ENCODE assay signal across 16 cellular contexts in the genomic region with DNA sequence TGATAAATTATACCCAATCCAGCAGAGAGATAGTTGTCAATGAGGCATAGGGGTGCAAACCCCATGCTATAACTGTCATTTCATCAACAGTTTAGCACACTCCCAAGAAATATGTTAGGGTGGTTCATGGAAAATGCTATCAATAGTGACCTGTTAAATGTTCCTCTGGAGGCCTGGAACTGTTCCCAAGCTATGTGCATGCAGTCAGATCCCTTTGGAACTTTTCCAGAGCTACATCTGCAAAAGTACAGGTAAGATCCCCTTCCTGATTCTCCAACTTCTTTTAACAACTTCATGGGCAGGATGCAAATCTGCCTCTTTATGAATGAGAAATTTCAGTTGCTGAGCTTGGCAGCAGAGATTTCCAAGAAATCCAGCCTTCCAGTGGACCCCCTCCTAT. TPM values are rescaled to one million over a fixed set of nuclear protein-coding genes. Genes with fewer than 3 reads are reported as not detected.
DNase-seq lines count a peak whose midpoint lies in the region; ATAC-seq and TF ChIP-seq lines count a peak whose summit lies in the region.
"Had no signal": no experiment of that assay in that cellular context is flagged by ENCODE, and none has a peak within 500 bp of the region (broad histone marks: within the 10 kb centered on the region; RNA-seq: fewer than 3 reads in every experiment).

No MANE protein-coding gene starts in this region.

- ATAC-seq in SK-N-SH treated with all-trans-retinoic acid at 6 μM for 48 hours (no peak), thoracic aorta (ENCODE audit: insufficient number of reproducible peaks, low FRiP score, low read depth) (no peak), GM21576 (IDR thresholded peaks at IDR 0.05; ENCODE audit: unreplicated experiment) (no peak), GM21367 (IDR thresholded peaks at IDR 0.05; ENCODE audit: unreplicated experiment) (no peak)
- ATAC-seq: T-helper 17 cell had no signal

- H3K27ac ChIP-seq in SK-N-SH (ENCODE audit: low read depth in 2 of 2, low read length in 1 of 2) (peak overlapping the region in 1 of 2 experiments; percentile 75; a peak in 2 of 4 replicates), ascending aorta (peak overlapping the region; percentile 47 to 65), thoracic aorta (peak overlapping the region; percentile 66 to 69)

- no peak for TF ChIP-seq EP300 in SK-N-SH (IDR thresholded peaks at IDR 0.05; ENCODE audit: borderline replicate concordance in 1 of 2, low read depth in 1 of 2, low read length in 1 of 2)

- no peaks in the 10 kb centered on the region for H4K20me1 ChIP-seq in SK-N-SH (ENCODE audit: insufficient read depth)

- H3K4me3 ChIP-seq in SK-N-SH (ENCODE audit: low read depth in 2 of 2, low read length in 1 of 2): no peak overlapping the region
- no peak overlapping the region for H3K4me3 ChIP-seq in ascending aorta
- H3K4me3 ChIP-seq in thoracic aorta: no peak overlapping the region

- no peaks in the 10 kb centered on the region for H3K9me3 ChIP-seq in SK-N-SH
- H3K9me3 ChIP-seq in ascending aorta: no peaks in the 10 kb centered on the region
- no peaks in the 10 kb centered on the region for H3K9me3 ChIP-seq in thoracic aorta

- H3K9ac ChIP-seq in SK-N-SH: no peak overlapping the region

- H2AFZ ChIP-seq in SK-N-SH (ENCODE audit: low read depth): no peak overlapping the region

- intact Hi-C loops in ascending aorta (cut with DNase I): loop anchor here (2.0 to 5.0 kb wide), 4 partner anchors 16 to 78 kb away; no protein-coding TSS in a partner anchor

- no peak for TF ChIP-seq CTCF in SK-N-SH (IDR thresholded peaks at IDR 0.05)
- TF ChIP-seq CTCF in ascending aorta (IDR thresholded peaks at IDR 0.05): no peak
- no peak for TF ChIP-seq CTCF in thoracic aorta (IDR thresholded peaks at IDR 0.05)

- H3K4me2 ChIP-seq in SK-N-SH: peak overlapping the region; percentile 38; the same call in 1 of the 2 replicates

- POLR2A ChIA-PET in SK-N-SH (lab: Yijun Ruan, JAX): no interaction called here

- no peak for TF ChIP-seq RAD21 in SK-N-SH (IDR thresholded peaks at IDR 0.05; ENCODE audit: low read length)

- CTCF ChIA-PET in SK-N-SH (lab: Yijun Ruan, JAX): interaction anchor here (0.9 kb wide), 1 partner anchor 9 kb away, joined by 3 read pairs; no protein-coding TSS in a partner anchor

- H3K36me3 ChIP-seq in SK-N-SH (replicated peaks in 1 of 2; ENCODE audit: control insufficient read depth in 1 of 2, insufficient read depth in 2 of 2, low read length in 1 of 2) (no peaks in the 10 kb centered on the region), ascending aorta (no peaks in the 10 kb centered on the region), thoracic aorta (no peaks in the 10 kb centered on the region)

- DNase-seq in SK-N-SH (no peak), NCI-H2029 (lab: John Stamatoyannopoulos, UW) (peak; percentile 80), ascending aorta (ENCODE audit: low spot score in 2 of 2) (no peak), thoracic aorta (ENCODE audit: low spot score) (no peak), RPMI8226 (no peak)
- DNase-seq: ACHN, AML-193, KBM-7, NCI-H1048, NCI-H1694 treated with DMSO at 0.1 percent for 48 hours, NCI-H2171, SIG-M5, T-helper 17 cell had no signal

- H3K27me3 ChIP-seq in SK-N-SH (ENCODE audit: insufficient read depth) (no peaks in the 10 kb centered on the region), ascending aorta (no peaks in the 10 kb centered on the region), thoracic aorta (replicated peaks; ENCODE audit: insufficient read depth) (no peaks in the 10 kb centered on the region)

- H3K4me1 ChIP-seq in SK-N-SH (ENCODE audit: control insufficient read depth in 1 of 2, insufficient read depth in 2 of 2, low read depth in 1 of 2, low read length in 1 of 2): peaks cover 20 to 23% of the 10 kb centered on the region in 2 experiments; a peak in 3 of 4 replicates
- H3K4me1 ChIP-seq in ascending aorta: peaks cover 14 to 44% of the 10 kb centered on the region in 2 donors
- peaks cover 37 to 83% of the 10 kb centered on the region in 2 donors for H3K4me1 ChIP-seq in thoracic aorta (ENCODE audit: control insufficient read depth in 1 of 2, low read depth in 2 of 2)

- peaks cover 13% of the 10 kb centered on the region for H3F3A ChIP-seq in SK-N-SH (replicated peaks; ENCODE audit: insufficient read depth)

- H3K79me2 ChIP-seq in SK-N-SH (ENCODE audit: insufficient read depth): no peaks in the 10 kb centered on the region; the same call in 1 of the 2 replicates

- no peaks in the 10 kb centered on the region for H3K9me2 ChIP-seq in SK-N-SH

TF ChIP-seq in SK-N-SH, 30 proteins besides CTCF, POLR2A, EP300 and RAD21:
- TF ChIP-seq FOXM1 (IDR thresholded peaks at IDR 0.05; ENCODE audit: low read depth) (no peak), GABPA (IDR thresholded peaks at IDR 0.05; ENCODE audit: low read depth) (no peak), NRF1 (IDR thresholded peaks at IDR 0.05; ENCODE audit: low read depth, low read length) (no peak), MEF2A (IDR thresholded peaks at IDR 0.05; ENCODE audit: borderline replicate concordance, low read depth) (no peak), SIN3A (IDR thresholded peaks at IDR 0.05; ENCODE audit: borderline replicate concordance, low read depth, low read length) (no peak), RCOR1 (IDR thresholded peaks at IDR 0.05; ENCODE audit: low read length) (no peak)
- TF ChIP-seq, protein P1, sequence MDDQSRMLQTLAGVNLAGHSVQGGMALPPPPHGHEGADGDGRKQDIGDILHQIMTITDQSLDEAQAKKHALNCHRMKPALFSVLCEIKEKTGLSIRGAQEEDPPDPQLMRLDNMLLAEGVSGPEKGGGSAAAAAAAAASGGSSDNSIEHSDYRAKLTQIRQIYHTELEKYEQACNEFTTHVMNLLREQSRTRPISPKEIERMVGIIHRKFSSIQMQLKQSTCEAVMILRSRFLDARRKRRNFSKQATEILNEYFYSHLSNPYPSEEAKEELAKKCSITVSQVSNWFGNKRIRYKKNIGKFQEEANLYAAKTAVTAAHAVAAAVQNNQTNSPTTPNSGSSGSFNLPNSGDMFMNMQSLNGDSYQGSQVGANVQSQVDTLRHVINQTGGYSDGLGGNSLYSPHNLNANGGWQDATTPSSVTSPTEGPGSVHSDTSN (IDR thresholded peaks at IDR 0.05): no peak

TF ChIP-seq in SK-N-SH treated with all-trans-retinoic acid at 6 μM for 48 hours, 23 proteins besides CTCF, POLR2A, EP300 and RAD21:
- TF ChIP-seq ZNF70 (CRISPR knock-in tag; IDR thresholded peaks at IDR 0.05) (no peak), BACH2 (CRISPR knock-in tag; IDR thresholded peaks at IDR 0.05; ENCODE audit: borderline replicate concordance) (no peak), ZFP30 (CRISPR knock-in tag; IDR thresholded peaks at IDR 0.05) (no peak), ZC3H10 (CRISPR knock-in tag; IDR thresholded peaks at IDR 0.05) (no peak), ARNTL (CRISPR knock-in tag; IDR thresholded peaks at IDR 0.05; ENCODE audit: borderline replicate concordance, low read depth) (no peak)
- TF ChIP-seq, protein P2, sequence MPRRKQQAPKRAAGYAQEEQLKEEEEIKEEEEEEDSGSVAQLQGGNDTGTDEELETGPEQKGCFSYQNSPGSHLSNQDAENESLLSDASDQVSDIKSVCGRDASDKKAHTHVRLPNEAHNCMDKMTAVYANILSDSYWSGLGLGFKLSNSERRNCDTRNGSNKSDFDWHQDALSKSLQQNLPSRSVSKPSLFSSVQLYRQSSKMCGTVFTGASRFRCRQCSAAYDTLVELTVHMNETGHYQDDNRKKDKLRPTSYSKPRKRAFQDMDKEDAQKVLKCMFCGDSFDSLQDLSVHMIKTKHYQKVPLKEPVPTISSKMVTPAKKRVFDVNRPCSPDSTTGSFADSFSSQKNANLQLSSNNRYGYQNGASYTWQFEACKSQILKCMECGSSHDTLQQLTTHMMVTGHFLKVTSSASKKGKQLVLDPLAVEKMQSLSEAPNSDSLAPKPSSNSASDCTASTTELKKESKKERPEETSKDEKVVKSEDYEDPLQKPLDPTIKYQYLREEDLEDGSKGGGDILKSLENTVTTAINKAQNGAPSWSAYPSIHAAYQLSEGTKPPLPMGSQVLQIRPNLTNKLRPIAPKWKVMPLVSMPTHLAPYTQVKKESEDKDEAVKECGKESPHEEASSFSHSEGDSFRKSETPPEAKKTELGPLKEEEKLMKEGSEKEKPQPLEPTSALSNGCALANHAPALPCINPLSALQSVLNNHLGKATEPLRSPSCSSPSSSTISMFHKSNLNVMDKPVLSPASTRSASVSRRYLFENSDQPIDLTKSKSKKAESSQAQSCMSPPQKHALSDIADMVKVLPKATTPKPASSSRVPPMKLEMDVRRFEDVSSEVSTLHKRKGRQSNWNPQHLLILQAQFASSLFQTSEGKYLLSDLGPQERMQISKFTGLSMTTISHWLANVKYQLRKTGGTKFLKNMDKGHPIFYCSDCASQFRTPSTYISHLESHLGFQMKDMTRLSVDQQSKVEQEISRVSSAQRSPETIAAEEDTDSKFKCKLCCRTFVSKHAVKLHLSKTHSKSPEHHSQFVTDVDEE (CRISPR knock-in tag; IDR thresholded peaks at IDR 0.05): no peak
- TF ChIP-seq, protein P3, sequence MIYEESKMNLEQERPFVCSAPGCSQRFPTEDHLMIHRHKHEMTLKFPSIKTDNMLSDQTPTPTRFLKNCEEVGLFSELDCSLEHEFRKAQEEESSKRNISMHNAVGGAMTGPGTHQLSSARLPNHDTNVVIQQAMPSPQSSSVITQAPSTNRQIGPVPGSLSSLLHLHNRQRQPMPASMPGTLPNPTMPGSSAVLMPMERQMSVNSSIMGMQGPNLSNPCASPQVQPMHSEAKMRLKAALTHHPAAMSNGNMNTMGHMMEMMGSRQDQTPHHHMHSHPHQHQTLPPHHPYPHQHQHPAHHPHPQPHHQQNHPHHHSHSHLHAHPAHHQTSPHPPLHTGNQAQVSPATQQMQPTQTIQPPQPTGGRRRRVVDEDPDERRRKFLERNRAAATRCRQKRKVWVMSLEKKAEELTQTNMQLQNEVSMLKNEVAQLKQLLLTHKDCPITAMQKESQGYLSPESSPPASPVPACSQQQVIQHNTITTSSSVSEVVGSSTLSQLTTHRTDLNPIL (CRISPR knock-in tag; IDR thresholded peaks at IDR 0.05; ENCODE audit: low read depth): no peak

RNA-seq across cellular contexts. Expression of a gene that starts 27.2 kb away (rescaled TPM):
- polyA plus RNA-seq in SK-N-SH (2012; rRNA removed): 4.9 and 7.8 TPM in 2 replicates
- polyA plus RNA-seq in SK-N-SH (2012; cell fraction: cytosol; rRNA removed): 3.2 and 5.2 TPM in 2 replicates
- 14.8 and 16.0 TPM in 2 replicates for polyA plus RNA-seq in SK-N-SH (2012; cell fraction: nucleus; rRNA removed)
- total RNA-seq in ascending aorta (7.9 TPM), thoracic aorta (10 to 100 TPM; 12.3 to 31.0 TPM)
